ENCODE assay signal across 38 cellular contexts in the genomic region with DNA sequence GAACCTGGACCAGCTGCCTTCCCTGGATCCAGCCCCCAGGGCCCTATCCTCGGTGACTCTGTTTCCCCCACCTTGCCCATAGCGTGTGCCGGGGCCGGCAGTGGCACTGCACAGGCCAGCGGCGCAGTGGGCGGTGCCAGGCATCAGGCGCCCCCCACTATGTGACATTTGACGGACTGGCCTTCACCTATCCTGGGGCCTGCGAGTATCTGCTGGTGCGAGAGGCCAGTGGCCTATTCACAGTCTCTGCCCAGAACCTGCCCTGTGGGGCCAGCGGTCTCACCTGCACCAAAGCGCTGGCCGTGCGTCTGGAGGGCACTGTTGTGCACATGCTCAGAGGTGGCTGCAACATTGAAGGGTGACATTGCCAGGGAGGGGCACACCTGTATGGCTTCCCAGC. TPM values are rescaled to one million over a fixed set of nuclear protein-coding genes. Genes with fewer than 3 reads are reported as not detected.
DNase-seq lines count a peak whose midpoint lies in the region; ATAC-seq, FAIRE-seq and TF ChIP-seq lines count a peak whose summit lies in the region.
"Had no signal": no experiment of that assay in that cellular context is flagged by ENCODE, and none has a peak within 500 bp of the region (broad histone marks: within the 10 kb centered on the region; RNA-seq: fewer than 3 reads in every experiment).

No MANE protein-coding gene starts in this region.

- H3K27ac ChIP-seq in K562 (ENCODE audit: extremely low read depth, low read depth, low read length) = no peak overlapping the region
- no peak overlapping the region for H3K27ac ChIP-seq in H1 (ENCODE audit: low read depth, low read length)
- H3K27ac ChIP-seq in neuronal stem cell (replicated peaks; ENCODE audit: low read length) = no peak overlapping the region
- H3K27ac ChIP-seq: 22Rv1; A549; BLaER1; BLaER1 treated with 17β-estradiol and CSF1 and Interleukin-3, amounts not matched to agents 10 nM and 100 nM; C4-2B had no signal

- intact Hi-C loops in K562 (cut with micrococcal nuclease) = no loop called here
- intact Hi-C loops in natural killer cell (cut with micrococcal nuclease) = no loop called here
- intact Hi-C loops in activated CD4-positive, alpha-beta memory T cell treated with anti-CD3 and anti-CD28 coated beads for 36 hours (cut with micrococcal nuclease) = no loop called here

- no peak overlapping the region for H3K9ac ChIP-seq in Loucy (ENCODE audit: low read depth, low read length, poor library complexity, severe bottlenecking)
- H3K9ac ChIP-seq in K562 (ENCODE audit: insufficient read depth in 1 of 2, low read depth in 2 of 2, low read length in 2 of 2) = peak overlapping the region in 1 of 2 experiments; percentile 58; a peak in 2 of 4 replicates
- no peak overlapping the region for H3K9ac ChIP-seq in H1 (replicated peaks in 1 of 4; ENCODE audit: extremely low read depth in 1 of 4, low read depth in 3 of 4, low read length in 3 of 4)
- no peak overlapping the region for H3K9ac ChIP-seq in neuronal stem cell (ENCODE audit: low read depth, low read length, poor library complexity)
- H3K9ac ChIP-seq: BLaER1; BLaER1 treated with 17β-estradiol and CSF1 and Interleukin-3, amounts not matched to agents 10 nM and 100 nM had no signal

- no peaks in the 10 kb centered on the region for H3K9me3 Mint-ChIP-seq in natural killer cell
- no peaks in the 10 kb centered on the region for H3K9me3 Mint-ChIP-seq in activated CD4-positive, alpha-beta memory T cell treated with anti-CD3 and anti-CD28 coated beads for 36 hours
- H3K9me3 Mint-ChIP-seq: CD4-positive, alpha-beta memory T cell; CD4-positive, alpha-beta T cell; CD8-positive, alpha-beta memory T cell; CD8-positive, alpha-beta T cell had no signal

- no peaks in the 10 kb centered on the region for H3K36me3 ChIP-seq in Loucy (ENCODE audit: insufficient read depth, low read length)
- H3K36me3 ChIP-seq in K562 (ENCODE audit: control insufficient read depth, insufficient read depth, low read length) = no peaks in the 10 kb centered on the region
- H3K36me3 ChIP-seq in H1 (ENCODE audit: control insufficient read depth in 2 of 4, insufficient read depth in 4 of 4, low read length in 3 of 4) = no peaks in the 10 kb centered on the region
- H3K36me3 ChIP-seq in neuronal stem cell (replicated peaks in 1 of 2; ENCODE audit: control insufficient read depth in 2 of 2, insufficient read depth in 2 of 2, low read length in 2 of 2) = no peaks in the 10 kb centered on the region
- H3K36me3 ChIP-seq: BE2C; BLaER1; BLaER1 treated with 17β-estradiol and CSF1 and Interleukin-3, amounts not matched to agents 10 nM and 100 nM had no signal

- H3K4me1 ChIP-seq in Loucy (ENCODE audit: insufficient read depth, low read length, poor library complexity, severe bottlenecking) (no peaks in the 10 kb centered on the region), K562 (replicated peaks in 1 of 2; ENCODE audit: control insufficient read depth in 2 of 2, insufficient read depth in 2 of 2, low read length in 2 of 2) (peaks cover 4 to 78% of the 10 kb centered on the region in 2 experiments; a peak in 4 of 5 replicates), H1 (replicated peaks in 1 of 4; ENCODE audit: control insufficient read depth in 3 of 4, insufficient read depth in 4 of 4, low read length in 3 of 4) (peaks cover 0 to 15% (median 8%) of the 10 kb centered on the region in 4 experiments; a peak in 6 of 7 replicates), neuronal stem cell (ENCODE audit: control insufficient read depth in 2 of 2, insufficient read depth in 1 of 2, low read depth in 1 of 2, low read length in 2 of 2) (peaks cover 14 to 25% of the 10 kb centered on the region in 2 donors)
- H3K4me1 ChIP-seq: BE2C, Caco-2 had no signal

- H3K9me3 ChIP-seq in Loucy (ENCODE audit: insufficient read depth, low read depth, low read length) (no peaks in the 10 kb centered on the region), K562 (replicated peaks; ENCODE audit: control insufficient read depth, insufficient read depth, low read depth, low read length) (no peaks in the 10 kb centered on the region), H1 (ENCODE audit: insufficient read depth in 2 of 2, low read depth in 1 of 2, low read length in 1 of 2) (no peaks in the 10 kb centered on the region), neuronal stem cell (replicated peaks in 1 of 2; ENCODE audit: control insufficient read depth in 2 of 2, insufficient read depth in 1 of 2, low read depth in 1 of 2, low read length in 2 of 2) (no peaks in the 10 kb centered on the region)
- H3K9me3 ChIP-seq: A549; BE2C; BLaER1; BLaER1 treated with 17β-estradiol and CSF1 and Interleukin-3, amounts not matched to agents 10 nM and 100 nM; Caco-2 had no signal

- H3K79me2 ChIP-seq in Loucy (ENCODE audit: insufficient read depth, low read length) = no peaks in the 10 kb centered on the region
- H3K79me2 ChIP-seq in K562 (ENCODE audit: control insufficient read depth, insufficient read depth, low read length) = no peaks in the 10 kb centered on the region
- H3K79me2 ChIP-seq in H1 (ENCODE audit: control insufficient read depth in 1 of 2, insufficient read depth in 2 of 2, low read length in 2 of 2) = no peaks in the 10 kb centered on the region

- H3K23ac ChIP-seq in H1 (ENCODE audit: insufficient read length) = no peak overlapping the region
- H3K23ac ChIP-seq in neuronal stem cell (ENCODE audit: low read depth, low read length, poor library complexity) = peak overlapping the region; percentile 30

- no peak for TF ChIP-seq POLR2A in K562 (conservative IDR thresholded peaks at IDR 0.05)
- no peak for TF ChIP-seq POLR2A in H1 (IDR thresholded peaks at IDR 0.05; ENCODE audit: control extremely low read depth in 1 of 2, low read depth in 2 of 2, low read length in 2 of 2)

- H3K9me1 ChIP-seq in K562 (ENCODE audit: control insufficient read depth, insufficient read depth, low read length) = no peaks in the 10 kb centered on the region

- no peaks in the 10 kb centered on the region for H3K9me2 ChIP-seq in Loucy (replicated peaks; ENCODE audit: low read depth, low read length)

- no peaks in the 10 kb centered on the region for H3K36me3 Mint-ChIP-seq in natural killer cell
- H3K36me3 Mint-ChIP-seq in activated CD4-positive, alpha-beta memory T cell treated with anti-CD3 and anti-CD28 coated beads for 36 hours = no peaks in the 10 kb centered on the region
- H3K36me3 Mint-ChIP-seq: CD14-positive monocyte; CD4-positive, alpha-beta memory T cell; CD4-positive, CD25-positive, alpha-beta regulatory T cell; CD8-positive, alpha-beta memory T cell; CD8-positive, alpha-beta T cell had no signal

- ATAC-seq in K562 (no peak), HG02852 (IDR thresholded peaks at IDR 0.05; ENCODE audit: unreplicated experiment) (no peak), natural killer cell (no peak)
- ATAC-seq: A549; CD8-positive, alpha-beta T cell had no signal

- H4K20me1 ChIP-seq in Loucy (ENCODE audit: insufficient read depth, low read length, poor library complexity, severe bottlenecking) (no peaks in the 10 kb centered on the region), K562 (replicated peaks; ENCODE audit: control insufficient read depth, insufficient read depth, low read length) (peaks cover 14% of the 10 kb centered on the region; the same call in 1 of the 2 replicates), H1 (replicated peaks in 1 of 2; ENCODE audit: control insufficient read depth in 1 of 2, insufficient read depth in 2 of 2, low read length in 2 of 2) (peaks cover 0 to 2% of the 10 kb centered on the region in 2 experiments)
- H4K20me1 ChIP-seq: BLaER1 had no signal

- peaks cover 0 to 11% of the 10 kb centered on the region in 2 donors for H3K27me3 Mint-ChIP-seq in natural killer cell (ENCODE audit: low read depth in 2 of 2)
- peaks cover 12% of the 10 kb centered on the region for H3K27me3 Mint-ChIP-seq in activated CD4-positive, alpha-beta memory T cell treated with anti-CD3 and anti-CD28 coated beads for 36 hours

- CTCF ChIA-PET in K562 (lab: Yijun Ruan, JAX; ENCODE audit: low intra/inter-chr PET ratio) (no interaction called here), H1 (lab: Charles Lee; ENCODE audit: partially characterized antibody) (interaction anchor here (0.6 to 11.8 kb wide), 7 partner anchors 9 to 123 kb away, joined by 3 to 120 read pairs (median 107); partner anchors contain the start of gene ZNF467)
- CTCF ChIA-PET in activated CD4-positive, alpha-beta memory T cell treated with anti-CD3 and anti-CD28 coated beads for 36 hours (lab: Charles Lee) = no interaction called here

- no peak overlapping the region for H2BK12ac ChIP-seq in H1 (ENCODE audit: low read depth, low read length)
- no peak overlapping the region for H2BK12ac ChIP-seq in neuronal stem cell (ENCODE audit: low read length)

- WGBS in K562 (ENCODE audit: insufficient coverage, low coverage, missing lambda C conversion rate) = 68% methylated on average over 15 of the region's 15 CpGs
- WGBS in H1 (ENCODE audit: extremely low coverage in 1 of 2, insufficient coverage in 1 of 2, insufficient read length in 1 of 2, insufficient replicate concordance in 2 of 2, low coverage in 1 of 2, low lambda C conversion rate in 2 of 2, missing lambda C conversion rate in 1 of 2), 2 experiments = 92% methylated on average over 15 of the region's 15 CpGs; no CpG with 5 or more reads in 1 of the 2 experiments
- WGBS in neuronal stem cell (ENCODE audit: extremely low coverage in 2 of 2, insufficient read length in 2 of 2, insufficient replicate concordance in 1 of 2), 2 donors = no CpG with 5 or more reads among the region's 15 CpGs

- H2AK5ac ChIP-seq in H1 (ENCODE audit: low read depth, low read length) (no peak overlapping the region), neuronal stem cell (ENCODE audit: low read depth, low read length) (peak overlapping the region; percentile 63)

- in situ Hi-C loops in K562 (cut with MboI) = no loop called here

- peak; percentile 29 for TF ChIP-seq CTCF in Loucy (conservative IDR thresholded peaks at IDR 0.05; ENCODE audit: low read length)
- peak in 1 of 3 experiments; percentile 11; a peak in 1 of 6 replicates for TF ChIP-seq CTCF in K562 (IDR thresholded peaks at IDR 0.05 in 2 of 3, conservative IDR thresholded peaks at IDR 0.05 in 1 of 3; ENCODE audit: insufficient read depth in 2 of 3, low read depth in 1 of 3, low read length in 3 of 3)
- TF ChIP-seq CTCF in H1 (IDR thresholded peaks at IDR 0.05; ENCODE audit: control extremely low read depth in 1 of 3, insufficient read depth in 1 of 3, low read depth in 1 of 3, low read length in 3 of 3) = no peak
- TF ChIP-seq CTCF in natural killer cell (IDR thresholded peaks at IDR 0.05) = no peak

- H3F3A ChIP-seq in Loucy (ENCODE audit: low read depth) = no peaks in the 10 kb centered on the region

- H3K14ac ChIP-seq in H1 (ENCODE audit: insufficient read length) (no peak overlapping the region), neuronal stem cell (ENCODE audit: low read length) (peak overlapping the region; percentile 14)

- H4K5ac ChIP-seq in H1 (ENCODE audit: insufficient read length, low read depth, low read length) = no peak overlapping the region

- H3K18ac ChIP-seq in H1 (ENCODE audit: extremely low read depth, low read length) (no peak overlapping the region), neuronal stem cell (ENCODE audit: low read length) (no peak overlapping the region)

- H2AFZ ChIP-seq in Loucy (ENCODE audit: low read length) (no peak overlapping the region), K562 (ENCODE audit: low read depth, low read length) (no peak overlapping the region), H1 (ENCODE audit: low read length) (no peak overlapping the region), neuronal stem cell (ENCODE audit: low read length) (no peak overlapping the region)

- H3K27ac Mint-ChIP-seq in natural killer cell = no peak overlapping the region
- H3K27ac Mint-ChIP-seq in activated CD4-positive, alpha-beta memory T cell treated with anti-CD3 and anti-CD28 coated beads for 36 hours = no peak overlapping the region
- H3K27ac Mint-ChIP-seq: B cell; CD14-positive monocyte; CD4-positive, alpha-beta T cell; CD4-positive, CD25-positive, alpha-beta regulatory T cell; CD8-positive, alpha-beta T cell had no signal

- POLR2A ChIA-PET in K562 (lab: Yijun Ruan, JAX) = interaction anchor here (0.6 to 1.7 kb wide), 4 partner anchors 10 to 366 kb away, joined by 3 to 5 read pairs (median 4); no protein-coding TSS in a partner anchor
- POLR2A ChIA-PET in H1 (lab: Charles Lee; ENCODE audit: partially characterized antibody) = interaction anchor here (1.4 kb wide), 1 partner anchor 12 kb away, joined by 4 read pairs; the partner anchor contains the start of gene ZNF467
- POLR2A ChIA-PET in activated CD4-positive, alpha-beta memory T cell treated with anti-CD3 and anti-CD28 coated beads for 36 hours (lab: Charles Lee) = no interaction called here

- H3K23me2 ChIP-seq in H1 (ENCODE audit: low read depth, low read length) = peaks cover 2% of the 10 kb centered on the region; the same call in 1 of the 2 replicates

- no peak overlapping the region for H3K56ac ChIP-seq in H1 (replicated peaks; ENCODE audit: insufficient read length, low read depth, low read length)

- H2BK120ac ChIP-seq in H1 (replicated peaks; ENCODE audit: low read depth, low read length) (no peak overlapping the region), neuronal stem cell (ENCODE audit: low read depth, low read length) (no peak overlapping the region)

- FAIRE-seq in K562 (lab: Jason Lieb, UNC) (no peak), H1 (lab: Jason Lieb, UNC) (no peak)
- FAIRE-seq: A204.1, A549, D721Med had no signal

- H3K79me1 ChIP-seq in H1 (ENCODE audit: low read depth, low read length) = no peaks in the 10 kb centered on the region
- no peaks in the 10 kb centered on the region for H3K79me1 ChIP-seq in neuronal stem cell (ENCODE audit: low read depth, low read length)

- no peak overlapping the region for H3K4me3 ChIP-seq in Loucy (ENCODE audit: low read length, poor library complexity, severe bottlenecking)
- H3K4me3 ChIP-seq in K562 = no peak overlapping the region
- no peak overlapping the region for H3K4me3 ChIP-seq in H1 (ENCODE audit: extremely low read depth in 1 of 4, insufficient read depth in 2 of 4, low read depth in 3 of 4, low read length in 4 of 4)
- no peak overlapping the region for H3K4me3 ChIP-seq in neuronal stem cell (ENCODE audit: low read length in 2 of 2)
- H3K4me3 ChIP-seq: A549; BLaER1; BLaER1 treated with 17β-estradiol and CSF1 and Interleukin-3, amounts not matched to agents 10 nM and 100 nM had no signal

- H4K91ac ChIP-seq in H1 (replicated peaks; ENCODE audit: insufficient read length, low read length) (peak overlapping the region; percentile 12), neuronal stem cell (ENCODE audit: low read depth, low read length, poor library complexity) (no peak overlapping the region)

- peaks cover 0 to 14% of the 10 kb centered on the region in 2 donors for H3K4me1 Mint-ChIP-seq in natural killer cell
- peaks cover 3% of the 10 kb centered on the region for H3K4me1 Mint-ChIP-seq in activated CD4-positive, alpha-beta memory T cell treated with anti-CD3 and anti-CD28 coated beads for 36 hours (ENCODE audit: low read depth)
- H3K4me1 Mint-ChIP-seq: CD8-positive, alpha-beta memory T cell had no signal

- DNase-seq in K562 (ENCODE audit: extremely low read depth in 1 of 4, low spot score in 3 of 4) (no peak), H1 (ENCODE audit: low read depth in 1 of 2, low spot score in 2 of 2) (no peak), neuronal stem cell (ENCODE audit: low spot score) (no peak), occipital lobe (lab: John Stamatoyannopoulos, UW) (no peak), natural killer cell (no peak)
- DNase-seq in activated CD4-positive, alpha-beta memory T cell treated with anti-CD3 and anti-CD28 coated beads for 36 hours = no peak
- DNase-seq: 8988T; ACHN; AML-193; BE2C; C1 segment of cervical spinal cord; Caco-2; Calu3; CD4-positive, alpha-beta memory T cell; CD4-positive, alpha-beta T cell; CD4-positive, CD25-positive, alpha-beta regulatory T cell; CD8-positive, alpha-beta memory T cell; CD8-positive, alpha-beta T cell; COR-L47; DMS 273 treated with DMSO at 0.1 percent for 48 hours; DMS153; DMS53; DMS79; DMS79 treated with DMSO at 0.1 percent for 48 hours; DND-41; EL had no signal

- no peak overlapping the region for H4K8ac ChIP-seq in H1 (ENCODE audit: extremely low read depth, insufficient read depth, low read length)
- no peak overlapping the region for H4K8ac ChIP-seq in neuronal stem cell (ENCODE audit: low read depth, low read length)

- TF ChIP-seq EP300 in K562 (IDR thresholded peaks at IDR 0.05; ENCODE audit: low read length) (no peak), H1 (IDR thresholded peaks at IDR 0.05; ENCODE audit: borderline replicate concordance in 1 of 2, low read depth in 2 of 2, low read length in 2 of 2) (no peak)

- H3K4me3 Mint-ChIP-seq in natural killer cell = no peak overlapping the region
- no peak overlapping the region for H3K4me3 Mint-ChIP-seq in activated CD4-positive, alpha-beta memory T cell treated with anti-CD3 and anti-CD28 coated beads for 36 hours
- H3K4me3 Mint-ChIP-seq: B cell; CD14-positive monocyte; CD4-positive, alpha-beta memory T cell; CD4-positive, alpha-beta T cell; CD4-positive, CD25-positive, alpha-beta regulatory T cell; CD8-positive, alpha-beta memory T cell; CD8-positive, alpha-beta T cell had no signal

- TF ChIP-seq RAD21 in K562 (CRISPR knock-in tag; conservative IDR thresholded peaks at IDR 0.05 in 1 of 2, IDR thresholded peaks at IDR 0.05 in 1 of 2) (no peak), H1 (IDR thresholded peaks at IDR 0.05 in 1 of 2, conservative IDR thresholded peaks at IDR 0.05 in 1 of 2; ENCODE audit: low read depth in 2 of 2, low read length in 2 of 2) (no peak)

- no peak overlapping the region for H2BK15ac ChIP-seq in H1 (ENCODE audit: low read length)
- peak overlapping the region; percentile 80 for H2BK15ac ChIP-seq in neuronal stem cell (ENCODE audit: low read length)

- H3K4me2 ChIP-seq in Loucy (ENCODE audit: low read depth, low read length, poor library complexity, severe bottlenecking) (no peak overlapping the region), K562 (ENCODE audit: insufficient read depth, low read length) (no peak overlapping the region), H1 (ENCODE audit: insufficient read depth in 1 of 2, low read depth in 2 of 2, low read length in 2 of 2) (no peak overlapping the region), neuronal stem cell (ENCODE audit: insufficient read depth, low read length, poor library complexity, severe bottlenecking) (no peak overlapping the region)
- H3K4me2 ChIP-seq: A549; BLaER1; BLaER1 treated with 17β-estradiol and CSF1 and Interleukin-3, amounts not matched to agents 10 nM and 100 nM had no signal

- no peak overlapping the region for H2BK20ac ChIP-seq in H1 (ENCODE audit: low read length)

- H3K4ac ChIP-seq in H1 (replicated peaks; ENCODE audit: insufficient read length, low read depth, low read length) (no peak overlapping the region), neuronal stem cell (ENCODE audit: low read length) (no peak overlapping the region)

- BruUV-seq in K562 (replicated peaks; lab: Mats Ljungman, UMichigan) = no TSS peak

- H3K27me3 ChIP-seq in Loucy (ENCODE audit: insufficient read depth, low read length, poor library complexity, severe bottlenecking) (no peaks in the 10 kb centered on the region), K562 (ENCODE audit: control insufficient read depth in 2 of 2, insufficient read depth in 2 of 2, low read length in 2 of 2) (peaks cover 0 to 28% of the 10 kb centered on the region in 2 experiments; a peak in 3 of 5 replicates), H1 (replicated peaks in 1 of 4; ENCODE audit: control insufficient read depth in 3 of 4, extremely low read depth in 1 of 4, insufficient read depth in 3 of 4, low read length in 3 of 4) (peaks cover 5 to 33% (median 26%) of the 10 kb centered on the region in 4 experiments), neuronal stem cell (ENCODE audit: control insufficient read depth in 3 of 3, insufficient read depth in 3 of 3, low read depth in 1 of 3, low read length in 3 of 3) (peaks cover 0 to 27% (median 0%) of the 10 kb centered on the region in 3 experiments)
- H3K27me3 ChIP-seq: BE2C; BLaER1; BLaER1 treated with 17β-estradiol and CSF1 and Interleukin-3, amounts not matched to agents 10 nM and 100 nM had no signal

- H2BK5ac ChIP-seq in H1 (ENCODE audit: low read depth, low read length) (no peak overlapping the region), neuronal stem cell (ENCODE audit: low read length) (no peak overlapping the region)

RNA-seq across cellular contexts. Expression of gene ZNF467, which starts 12.0 kb away (rescaled TPM):
- 3.6 and 10.3 TPM in 2 replicates for total RNA-seq in K562 (2011; cell fraction: chromatin; rRNA removed; ENCODE audit: low replicate concordance)
- total RNA-seq in K562 (2011; cell fraction: nucleolus; rRNA removed) = 7.6 and 11.7 TPM in 2 replicates
- total RNA-seq in K562 (2011; cell fraction: nucleoplasm; rRNA removed) = 5.1 and 5.6 TPM in 2 replicates
- 2.8 and 4.6 TPM in 2 replicates for total RNA-seq in K562 (2014; rRNA removed)
- total RNA-seq in K562 (2014; rRNA removed; fragmentation: Illumina TruSeq; extraction: Trizol) = 0.80 and 1.3 TPM in 2 replicates
- total RNA-seq in K562 (2015; rRNA removed; fragmentation: Illumina TruSeq; extraction: Trizol) = 1.6 and 2.0 TPM in 2 replicates
- total RNA-seq in K562 (2021) = 14.2 and 16.2 TPM in 2 replicates
- polyA plus RNA-seq in K562 (2011; rRNA removed) = 2.4 and 3.9 TPM in 2 replicates
- 3.2 and 8.5 TPM in 2 replicates for polyA plus RNA-seq in K562 (2011; cell fraction: cytosol; rRNA removed)
- polyA plus RNA-seq in K562 (2011; cell fraction: nucleus; rRNA removed) = 17.0 and 31.8 TPM in 2 replicates
- 15.3 and 17.0 TPM in 2 replicates for polyA plus RNA-seq in K562 (2012)
- polyA plus RNA-seq in K562 (2014; fragmentation: Illumina TruSeq; extraction: Trizol) = 1.7 and 3.2 TPM in 2 replicates
- under 1 TPM; 0.32 to 0.42 TPM for polyA plus RNA-seq in K562 (2014; fragmentation: Nextera tagmentation; extraction: Ambion mirVana)
- 6.6 and 8.3 TPM in 2 replicates for polyA plus RNA-seq in K562 (2014; rRNA removed)
- polyA minus RNA-seq in K562 (2011; rRNA and poly(A)+ RNA removed) = 0.60 and 1.1 TPM in 2 replicates
- polyA minus RNA-seq in K562 (2011; cell fraction: cytosol; rRNA and poly(A)+ RNA removed) = 7.6 and 15.2 TPM in 2 replicates
- polyA minus RNA-seq in K562 (2011; cell fraction: nucleus; rRNA and poly(A)+ RNA removed) = 3.4 and 4.0 TPM in 2 replicates
- 0.40 and 0.50 TPM in 2 replicates for total RNA-seq in H1 (2021; fragmentation: NEBNext Ultra II Directional; extraction: Animal tissue kit (Norgen Biotek cat#: 25700))
- polyA plus RNA-seq in H1 (2011; rRNA removed) = 0.51 and 0.89 TPM in 2 replicates
- 0.44 TPM for polyA plus RNA-seq in H1 (2011; cell fraction: cytosol; rRNA removed)
- 1.7 TPM for polyA plus RNA-seq in H1 (2011; cell fraction: nucleus; rRNA removed)
- polyA plus RNA-seq in H1 (2012, experiment 1 of 2) = 0.36 to 0.89 TPM (median 0.75 TPM) in 4 replicates
- polyA plus RNA-seq in H1 (2012, experiment 2 of 2) = 0.35 TPM
- 0.20 TPM for polyA plus RNA-seq in H1 (2013, experiment 1 of 2)
- polyA plus RNA-seq in H1 (2013, experiment 2 of 2) = 0.13 TPM
- 0.05 and 0.13 TPM in 2 replicates for polyA minus RNA-seq in H1 (2011; rRNA and poly(A)+ RNA removed)
- polyA minus RNA-seq in H1 (2011; cell fraction: cytosol; rRNA and poly(A)+ RNA removed) = not detected
- polyA minus RNA-seq in H1 (2011; cell fraction: nucleus; rRNA and poly(A)+ RNA removed) = 0.70 TPM
- 6.2 TPM for polyA plus RNA-seq in neuronal stem cell (2013, experiment 1 of 2)
- 6.1 TPM for polyA plus RNA-seq in neuronal stem cell (2013, experiment 2 of 2)
- 1.2 TPM for total RNA-seq in occipital lobe
- total RNA-seq in natural killer cell = 1 to 10 TPM; 2.8 to 5.4 (median 3.7) TPM
- total RNA-seq in activated CD4-positive, alpha-beta memory T cell treated with anti-CD3 and anti-CD28 coated beads for 36 hours = under 1 TPM; 0.41 to 0.45 TPM
- total RNA-seq: A172 had no signal

RNA-seq across cellular contexts. Expression of gene ZNF862, which starts 52.8 kb away (rescaled TPM):
- 9.2 and 11.5 TPM in 2 replicates for total RNA-seq in K562 (2011; cell fraction: chromatin; rRNA removed; ENCODE audit: low replicate concordance)
- total RNA-seq in K562 (2011; cell fraction: nucleolus; rRNA removed) = 5.3 and 7.7 TPM in 2 replicates
- 6.3 and 11.7 TPM in 2 replicates for total RNA-seq in K562 (2011; cell fraction: nucleoplasm; rRNA removed)
- total RNA-seq in K562 (2014; rRNA removed) (1.8 and 3.1 TPM in 2 replicates), K562 (2014; rRNA removed; fragmentation: Illumina TruSeq; extraction: Trizol) (2.2 and 2.5 TPM in 2 replicates), K562 (2015; rRNA removed; fragmentation: Illumina TruSeq; extraction: Trizol) (3.4 and 3.9 TPM in 2 replicates), K562 (2021) (1.8 and 3.2 TPM in 2 replicates), occipital lobe (10.0 TPM), natural killer cell (10 to 100 TPM; 21.4 to 28.9 (median 21.7) TPM)
- polyA plus RNA-seq in K562 (2011; rRNA removed) (3.6 and 9.5 TPM in 2 replicates), K562 (2014; fragmentation: Illumina TruSeq; extraction: Trizol) (1.8 TPM in 2 replicates), K562 (2014; fragmentation: Nextera tagmentation; extraction: Ambion mirVana) (1 to 10 TPM; 1.1 to 1.5 TPM), K562 (2014; rRNA removed) (2.4 and 2.6 TPM in 2 replicates), H1 (2011; rRNA removed) (1.8 and 2.8 TPM in 2 replicates)
- 1.7 and 5.3 TPM in 2 replicates for polyA plus RNA-seq in K562 (2011; cell fraction: cytosol; rRNA removed)
- polyA plus RNA-seq in K562 (2011; cell fraction: nucleus; rRNA removed) = 21.4 and 31.5 TPM in 2 replicates
- 1.7 and 8.3 TPM in 2 replicates for polyA plus RNA-seq in K562 (2012)
- polyA minus RNA-seq in K562 (2011; rRNA and poly(A)+ RNA removed) = 1.8 and 7.0 TPM in 2 replicates
- 2.5 and 2.8 TPM in 2 replicates for polyA minus RNA-seq in K562 (2011; cell fraction: cytosol; rRNA and poly(A)+ RNA removed)
- polyA minus RNA-seq in K562 (2011; cell fraction: nucleus; rRNA and poly(A)+ RNA removed) = 8.2 and 30.1 TPM in 2 replicates
- total RNA-seq in H1 (2021; fragmentation: NEBNext Ultra II Directional; extraction: Animal tissue kit (Norgen Biotek cat#: 25700)) = 2.5 and 3.9 TPM in 2 replicates
- 2.4 TPM for polyA plus RNA-seq in H1 (2011; cell fraction: cytosol; rRNA removed)
- 9.0 TPM for polyA plus RNA-seq in H1 (2011; cell fraction: nucleus; rRNA removed)
- 1.8 to 3.1 TPM (median 2.4 TPM) in 4 replicates for polyA plus RNA-seq in H1 (2012, experiment 1 of 2)
- polyA plus RNA-seq in H1 (2012, experiment 2 of 2) = 0.62 TPM
- polyA plus RNA-seq in H1 (2013, experiment 1 of 2) = 1.1 TPM
- 1.2 TPM for polyA plus RNA-seq in H1 (2013, experiment 2 of 2)
- polyA minus RNA-seq in H1 (2011; rRNA and poly(A)+ RNA removed) = 4.0 and 5.4 TPM in 2 replicates
- 1.5 TPM for polyA minus RNA-seq in H1 (2011; cell fraction: cytosol; rRNA and poly(A)+ RNA removed)
- polyA minus RNA-seq in H1 (2011; cell fraction: nucleus; rRNA and poly(A)+ RNA removed) = 8.9 TPM
- 7.1 TPM for polyA plus RNA-seq in neuronal stem cell (2013, experiment 1 of 2)
- polyA plus RNA-seq in neuronal stem cell (2013, experiment 2 of 2) = 6.8 TPM
- 10 to 100 TPM; 18.1 to 21.4 TPM for total RNA-seq in activated CD4-positive, alpha-beta memory T cell treated with anti-CD3 and anti-CD28 coated beads for 36 hours
